15 cellular contexts compared by ENCODE assay signal in genomic region chr16:88746511-88746910, GRCh38. TPM values are rescaled to one million over a fixed set of nuclear protein-coding genes. Genes with fewer than 3 reads are reported as not detected.
A peak's percentile ranks its signal among the peaks of the same experiment; 100 is the strongest.
DNase-seq lines count a peak whose midpoint lies in the region; ATAC-seq, FAIRE-seq and TF ChIP-seq lines count a peak whose summit lies in the region.
"Had no signal": no experiment of that assay in that cellular context is flagged by ENCODE, and none has a peak within 500 bp of the region (broad histone marks: within the 10 kb centered on the region; RNA-seq: fewer than 3 reads in every experiment).

No MANE protein-coding gene starts in this region.

- no peak overlapping the region for H3K9ac ChIP-seq in K562 (ENCODE audit: insufficient read depth in 1 of 2, low read depth in 2 of 2, low read length in 2 of 2)
- H3K9ac ChIP-seq: parathyroid adenoma had no signal

- no peak for ATAC-seq in K562
- no peak for ATAC-seq in memory B cell (ENCODE audit: low read depth)
- no peak for ATAC-seq in HG02759 (IDR thresholded peaks at IDR 0.05; ENCODE audit: unreplicated experiment)

- WGBS in K562 (ENCODE audit: insufficient coverage, low coverage, missing lambda C conversion rate) = 85% methylated on average over 13 of the region's 17 CpGs
- 40 to 72% methylated on average over 1 to 17 of the region's 17 CpGs for whole genome bisulfite sequencing in transverse colon (ENCODE audit: low coverage in 1 of 2), 2 donors

- CTCF ChIA-PET in activated naive CD4-positive, alpha-beta T cell treated with anti-CD3 and anti-CD28 coated beads, Interleukin-2, amount 10 ng/mL, durations not matched to agents 7 days and 5 days (lab: Charles Lee) = interaction anchor here (3.4 to 4.5 kb wide), 2 partner anchors 10 to 36 kb away, joined by 19 to 40 read pairs; no protein-coding TSS in a partner anchor
- CTCF ChIA-PET in K562 (lab: Yijun Ruan, JAX; ENCODE audit: low intra/inter-chr PET ratio) = no interaction called here

- H3K27ac ChIP-seq in K562 (ENCODE audit: extremely low read depth, low read depth, low read length) (no peak overlapping the region), transverse colon (peak overlapping the region; percentile 62 to 83 (median 66))
- H3K27ac ChIP-seq: parathyroid adenoma had no signal

- no peaks in the 10 kb centered on the region for H3K9me3 Mint-ChIP-seq in activated naive CD4-positive, alpha-beta T cell treated with anti-CD3 and anti-CD28 coated beads, Interleukin-2, amount 10 ng/mL, durations not matched to agents 7 days and 5 days
- H3K9me3 Mint-ChIP-seq in memory B cell = no peaks in the 10 kb centered on the region

- H3K36me3 ChIP-seq in K562 (ENCODE audit: control insufficient read depth, insufficient read depth, low read length) = peaks cover 83% of the 10 kb centered on the region; the same call in 2 of the 3 replicates
- H3K36me3 ChIP-seq in transverse colon = no peaks in the 10 kb centered on the region

- no TSS peak for BruUV-seq in K562 (replicated peaks; lab: Mats Ljungman, UMichigan)

- in situ Hi-C loops in K562 (cut with MboI) = no loop called here
- in situ Hi-C loops in transverse colon (cut with MboI; ENCODE audit: low pct_ligation_motif_present in 1 of 4, low pct_unique_long_range_greater_than_20kb in 1 of 4, low sequenced_read_pairs in 3 of 4) = loop anchor here in 1 of 4 donors (25.0 kb wide), 1 partner anchor 466 kb away; the partner anchor contains the start of genes SLC22A31 and ZNF778

- peak overlapping the region; percentile 82 for H3K27ac Mint-ChIP-seq in activated naive CD4-positive, alpha-beta T cell treated with anti-CD3 and anti-CD28 coated beads, Interleukin-2, amount 10 ng/mL, durations not matched to agents 7 days and 5 days
- peak overlapping the region; percentile 85 for H3K27ac Mint-ChIP-seq in memory B cell

- FAIRE-seq in K562 (lab: Jason Lieb, UNC) = no peak
- FAIRE-seq: endothelial cell of umbilical vein had no signal

- peaks cover 1% of the 10 kb centered on the region for H3K36me3 Mint-ChIP-seq in activated naive CD4-positive, alpha-beta T cell treated with anti-CD3 and anti-CD28 coated beads, Interleukin-2, amount 10 ng/mL, durations not matched to agents 7 days and 5 days
- H3K36me3 Mint-ChIP-seq in memory B cell = no peaks in the 10 kb centered on the region

- POLR2A ChIA-PET in K562 (lab: Yijun Ruan, JAX) = interaction anchor here (1.9 kb wide), 1 partner anchor 9 kb away, joined by 9 read pairs; no protein-coding TSS in a partner anchor

- TF ChIP-seq POLR2A in K562 (conservative IDR thresholded peaks at IDR 0.05) (no peak), transverse colon (IDR thresholded peaks at IDR 0.05) (no peak)

- H2AFZ ChIP-seq in K562 (ENCODE audit: low read depth, low read length) = no peak overlapping the region
- H2AFZ ChIP-seq: parathyroid adenoma had no signal

- H3K27me3 Mint-ChIP-seq in activated naive CD4-positive, alpha-beta T cell treated with anti-CD3 and anti-CD28 coated beads, Interleukin-2, amount 10 ng/mL, durations not matched to agents 7 days and 5 days = no peaks in the 10 kb centered on the region
- no peaks in the 10 kb centered on the region for H3K27me3 Mint-ChIP-seq in memory B cell

- H3K79me2 ChIP-seq in K562 (ENCODE audit: control insufficient read depth, insufficient read depth, low read length) = peaks cover 61% of the 10 kb centered on the region
- H3K79me2 ChIP-seq: parathyroid adenoma had no signal

- peaks cover 26% of the 10 kb centered on the region; the same call in 1 of the 2 replicates for H4K20me1 ChIP-seq in K562 (replicated peaks; ENCODE audit: control insufficient read depth, insufficient read depth, low read length)

- DNase-seq in activated naive CD4-positive, alpha-beta T cell treated with anti-CD3 and anti-CD28 coated beads, Interleukin-2, amount 10 ng/mL, durations not matched to agents 7 days and 5 days = no peak
- DNase-seq in activated naive CD4-positive, alpha-beta T cell treated with anti-CD3 and anti-CD28 coated beads, Interleukin-2, amount 50 U/mL, for 16 hours = no peak
- no peak for DNase-seq in K562 (ENCODE audit: extremely low read depth in 1 of 4, low spot score in 3 of 4)
- no peak for DNase-seq in memory B cell (ENCODE audit: low spot score in 2 of 2)
- DNase-seq in transverse colon = peak; percentile 49
- DNase-seq in NCI-H1436 (lab: John Stamatoyannopoulos, UW) = no peak
- no peak for DNase-seq in activated T-cell treated with anti-CD3 and anti-CD28 coated beads, Interleukin-2, amount 50 U/mL, for 48 hours
- DNase-seq: activated CD4-positive, alpha-beta T cell treated with anti-CD3 and anti-CD28 coated beads, Interleukin-2, amount 50 U/mL, for 4 hours; activated naive CD4-positive, alpha-beta T cell; EL; mesendoderm; NCI-H1092 had no signal

- no peak for TF ChIP-seq EP300 in K562 (IDR thresholded peaks at IDR 0.05; ENCODE audit: low read length)
- TF ChIP-seq EP300 in transverse colon (IDR thresholded peaks at IDR 0.05; ENCODE audit: low read depth) = no peak

- H3K27me3 ChIP-seq in K562 (ENCODE audit: control insufficient read depth in 2 of 2, insufficient read depth in 2 of 2, low read length in 2 of 2) (no peaks in the 10 kb centered on the region), transverse colon (no peaks in the 10 kb centered on the region)

- H3K4me3 ChIP-seq in K562 = no peak overlapping the region
- no peak overlapping the region for H3K4me3 ChIP-seq in transverse colon

- TF ChIP-seq CTCF in K562 (IDR thresholded peaks at IDR 0.05 in 2 of 3, conservative IDR thresholded peaks at IDR 0.05 in 1 of 3; ENCODE audit: insufficient read depth in 2 of 3, low read depth in 1 of 3, low read length in 3 of 3) (no peak), transverse colon (IDR thresholded peaks at IDR 0.05) (no peak)

- no peak overlapping the region for H3K4me3 Mint-ChIP-seq in activated naive CD4-positive, alpha-beta T cell treated with anti-CD3 and anti-CD28 coated beads, Interleukin-2, amount 10 ng/mL, durations not matched to agents 7 days and 5 days
- peak overlapping the region; percentile 60 for H3K4me3 Mint-ChIP-seq in memory B cell

- peaks cover 9% of the 10 kb centered on the region for H3K9me1 ChIP-seq in K562 (ENCODE audit: control insufficient read depth, insufficient read depth, low read length)

- H3K4me2 ChIP-seq in K562 (ENCODE audit: insufficient read depth, low read length) = no peak overlapping the region

- H3K4me1 ChIP-seq in K562 (replicated peaks in 1 of 2; ENCODE audit: control insufficient read depth in 2 of 2, insufficient read depth in 2 of 2, low read length in 2 of 2) (peaks cover 0 to 86% of the 10 kb centered on the region in 2 experiments; a peak in 2 of 5 replicates), transverse colon (peaks cover 21 to 35% (median 31%) of the 10 kb centered on the region in 4 donors)
- H3K4me1 ChIP-seq: parathyroid adenoma had no signal

- intact Hi-C loops in K562 (cut with micrococcal nuclease) (no loop called here), transverse colon (cut with DNase I; ENCODE audit: low total_unique reads) (no loop called here)

- peaks cover 41% of the 10 kb centered on the region for H3K4me1 Mint-ChIP-seq in activated naive CD4-positive, alpha-beta T cell treated with anti-CD3 and anti-CD28 coated beads, Interleukin-2, amount 10 ng/mL, durations not matched to agents 7 days and 5 days
- peaks cover 29% of the 10 kb centered on the region for H3K4me1 Mint-ChIP-seq in memory B cell

- no peak for TF ChIP-seq RAD21 in K562 (CRISPR knock-in tag; conservative IDR thresholded peaks at IDR 0.05 in 1 of 2, IDR thresholded peaks at IDR 0.05 in 1 of 2)

- H3K9me3 ChIP-seq in K562 (replicated peaks; ENCODE audit: control insufficient read depth, insufficient read depth, low read depth, low read length) = no peaks in the 10 kb centered on the region
- no peaks in the 10 kb centered on the region for H3K9me3 ChIP-seq in transverse colon

RNA-seq across cellular contexts. Expression of gene PIEZO1, which starts 38.5 kb away (rescaled TPM):
- 759 and 2,233 TPM in 2 replicates for total RNA-seq in K562 (2011; cell fraction: chromatin; rRNA removed; ENCODE audit: low replicate concordance)
- total RNA-seq in K562 (2011; cell fraction: nucleolus; rRNA removed) = 1,565 and 1,591 TPM in 2 replicates
- total RNA-seq in K562 (2011; cell fraction: nucleoplasm; rRNA removed) = 1,027 and 1,219 TPM in 2 replicates
- total RNA-seq in K562 (2014; rRNA removed) (213 and 305 TPM in 2 replicates), K562 (2014; rRNA removed; fragmentation: Illumina TruSeq; extraction: Trizol) (44.5 and 45.2 TPM in 2 replicates), K562 (2015; rRNA removed; fragmentation: Illumina TruSeq; extraction: Trizol) (97.9 and 113 TPM in 2 replicates), K562 (2021) (354 and 432 TPM in 2 replicates), transverse colon (100 to 1,000 TPM; 133 to 546 (median 179) TPM)
- polyA plus RNA-seq in K562 (2011; rRNA removed) (131 and 170 TPM in 2 replicates), K562 (2014; fragmentation: Illumina TruSeq; extraction: Trizol) (146 and 201 TPM in 2 replicates), K562 (2014; fragmentation: Nextera tagmentation; extraction: Ambion mirVana) (1 to 10 TPM; 3.6 to 9.6 TPM), K562 (2014; rRNA removed) (319 and 383 TPM in 2 replicates)
- polyA plus RNA-seq in K562 (2011; cell fraction: cytosol; rRNA removed) = 143 and 281 TPM in 2 replicates
- polyA plus RNA-seq in K562 (2011; cell fraction: nucleus; rRNA removed) = 1,334 and 2,777 TPM in 2 replicates
- 266 and 440 TPM in 2 replicates for polyA plus RNA-seq in K562 (2012)
- 56.6 and 97.2 TPM in 2 replicates for polyA minus RNA-seq in K562 (2011; rRNA and poly(A)+ RNA removed)
- polyA minus RNA-seq in K562 (2011; cell fraction: cytosol; rRNA and poly(A)+ RNA removed) = 155 and 200 TPM in 2 replicates
- 321 and 450 TPM in 2 replicates for polyA minus RNA-seq in K562 (2011; cell fraction: nucleus; rRNA and poly(A)+ RNA removed)

RNA-seq across cellular contexts. Expression of gene CTU2, which starts 40.2 kb away (rescaled TPM):
- 45.3 and 159 TPM in 2 replicates for total RNA-seq in K562 (2011; cell fraction: chromatin; rRNA removed; ENCODE audit: low replicate concordance)
- total RNA-seq in K562 (2011; cell fraction: nucleolus; rRNA removed) = 114 and 148 TPM in 2 replicates
- 48.7 and 66.7 TPM in 2 replicates for total RNA-seq in K562 (2011; cell fraction: nucleoplasm; rRNA removed)
- 55.4 and 68.9 TPM in 2 replicates for total RNA-seq in K562 (2014; rRNA removed)
- 7.2 and 11.9 TPM in 2 replicates for total RNA-seq in K562 (2014; rRNA removed; fragmentation: Illumina TruSeq; extraction: Trizol)
- total RNA-seq in K562 (2015; rRNA removed; fragmentation: Illumina TruSeq; extraction: Trizol) = 41.1 and 49.2 TPM in 2 replicates
- total RNA-seq in K562 (2021) = 105 and 106 TPM in 2 replicates
- polyA plus RNA-seq in K562 (2011; rRNA removed) = 23.2 and 30.1 TPM in 2 replicates
- polyA plus RNA-seq in K562 (2011; cell fraction: cytosol; rRNA removed) = 40.2 and 96.8 TPM in 2 replicates
- 102 and 136 TPM in 2 replicates for polyA plus RNA-seq in K562 (2011; cell fraction: nucleus; rRNA removed)
- 34.1 and 51.7 TPM in 2 replicates for polyA plus RNA-seq in K562 (2012)
- polyA plus RNA-seq in K562 (2014; fragmentation: Illumina TruSeq; extraction: Trizol) = 17.7 and 46.9 TPM in 2 replicates
- polyA plus RNA-seq in K562 (2014; fragmentation: Nextera tagmentation; extraction: Ambion mirVana) = 1 to 10 TPM; 1.3 to 3.0 TPM
- 63.4 and 76.6 TPM in 2 replicates for polyA plus RNA-seq in K562 (2014; rRNA removed)
- polyA minus RNA-seq in K562 (2011; rRNA and poly(A)+ RNA removed) = 9.4 and 14.4 TPM in 2 replicates
- polyA minus RNA-seq in K562 (2011; cell fraction: cytosol; rRNA and poly(A)+ RNA removed) = 48.0 and 51.1 TPM in 2 replicates
- 40.7 and 44.1 TPM in 2 replicates for polyA minus RNA-seq in K562 (2011; cell fraction: nucleus; rRNA and poly(A)+ RNA removed)
- 1 to 10 TPM in 3 of 4 donors, not detected in 1; 2.8 to 5.6 (median 4.2) TPM for total RNA-seq in transverse colon

RNA-seq across cellular contexts. Expression of gene RNF166, which starts 40.3 kb away (rescaled TPM):
- total RNA-seq in K562 (2011; cell fraction: chromatin; rRNA removed; ENCODE audit: low replicate concordance) = 58.8 and 182 TPM in 2 replicates
- 89.5 and 92.7 TPM in 2 replicates for total RNA-seq in K562 (2011; cell fraction: nucleolus; rRNA removed)
- 60.1 and 64.4 TPM in 2 replicates for total RNA-seq in K562 (2011; cell fraction: nucleoplasm; rRNA removed)
- total RNA-seq in K562 (2014; rRNA removed) (46.9 and 61.6 TPM in 2 replicates), K562 (2014; rRNA removed; fragmentation: Illumina TruSeq; extraction: Trizol) (6.1 and 7.3 TPM in 2 replicates), K562 (2015; rRNA removed; fragmentation: Illumina TruSeq; extraction: Trizol) (19.5 and 22.3 TPM in 2 replicates), K562 (2021) (60.3 and 61.2 TPM in 2 replicates), transverse colon (10 to 100 TPM; 10.3 to 15.3 (median 14.4) TPM)
- polyA plus RNA-seq in K562 (2011; rRNA removed) (26.5 and 37.4 TPM in 2 replicates), K562 (2014; fragmentation: Illumina TruSeq; extraction: Trizol) (12.7 and 27.9 TPM in 2 replicates), K562 (2014; fragmentation: Nextera tagmentation; extraction: Ambion mirVana) (under 1 TPM; 0.56 to 0.96 TPM), K562 (2014; rRNA removed) (59.4 and 65.6 TPM in 2 replicates)
- polyA plus RNA-seq in K562 (2011; cell fraction: cytosol; rRNA removed) = 37.8 and 90.9 TPM in 2 replicates
- 118 and 185 TPM in 2 replicates for polyA plus RNA-seq in K562 (2011; cell fraction: nucleus; rRNA removed)
- 23.8 and 39.8 TPM in 2 replicates for polyA plus RNA-seq in K562 (2012)
- 7.0 and 12.0 TPM in 2 replicates for polyA minus RNA-seq in K562 (2011; rRNA and poly(A)+ RNA removed)
- 41.2 and 44.5 TPM in 2 replicates for polyA minus RNA-seq in K562 (2011; cell fraction: cytosol; rRNA and poly(A)+ RNA removed)
- polyA minus RNA-seq in K562 (2011; cell fraction: nucleus; rRNA and poly(A)+ RNA removed) = 33.4 and 39.2 TPM in 2 replicates

RNA-seq across cellular contexts. Expression of gene CDT1, which starts 57.1 kb away (rescaled TPM):
- 14.1 and 55.6 TPM in 2 replicates for total RNA-seq in K562 (2011; cell fraction: chromatin; rRNA removed; ENCODE audit: low replicate concordance)
- 67.5 and 87.8 TPM in 2 replicates for total RNA-seq in K562 (2011; cell fraction: nucleolus; rRNA removed)
- total RNA-seq in K562 (2011; cell fraction: nucleoplasm; rRNA removed) = 29.4 and 38.8 TPM in 2 replicates
- total RNA-seq in K562 (2014; rRNA removed) = 114 and 119 TPM in 2 replicates
- 3.4 and 4.4 TPM in 2 replicates for total RNA-seq in K562 (2014; rRNA removed; fragmentation: Illumina TruSeq; extraction: Trizol)
- 14.4 and 17.9 TPM in 2 replicates for total RNA-seq in K562 (2015; rRNA removed; fragmentation: Illumina TruSeq; extraction: Trizol)
- 173 and 178 TPM in 2 replicates for total RNA-seq in K562 (2021)
- polyA plus RNA-seq in K562 (2011; rRNA removed) = 14.2 and 29.4 TPM in 2 replicates
- polyA plus RNA-seq in K562 (2011; cell fraction: cytosol; rRNA removed) = 48.5 and 101 TPM in 2 replicates
- polyA plus RNA-seq in K562 (2011; cell fraction: nucleus; rRNA removed) = 38.4 and 58.3 TPM in 2 replicates
- polyA plus RNA-seq in K562 (2012) = 68.4 and 200 TPM in 2 replicates
- 9.3 and 47.1 TPM in 2 replicates for polyA plus RNA-seq in K562 (2014; fragmentation: Illumina TruSeq; extraction: Trizol)
- 1 to 10 TPM in 1 of 2 experiments, under 1 TPM in 1; 0.92 to 1.6 TPM for polyA plus RNA-seq in K562 (2014; fragmentation: Nextera tagmentation; extraction: Ambion mirVana)
- polyA plus RNA-seq in K562 (2014; rRNA removed) = 53.6 and 65.8 TPM in 2 replicates
- 9.8 and 10.4 TPM in 2 replicates for polyA minus RNA-seq in K562 (2011; rRNA and poly(A)+ RNA removed)
- polyA minus RNA-seq in K562 (2011; cell fraction: cytosol; rRNA and poly(A)+ RNA removed) = 102 and 178 TPM in 2 replicates
- polyA minus RNA-seq in K562 (2011; cell fraction: nucleus; rRNA and poly(A)+ RNA removed) = 25.2 and 25.9 TPM in 2 replicates
- total RNA-seq in transverse colon = 10 to 100 TPM in 1 of 4 donors, 1 to 10 TPM in 2, not detected in 1; 3.8 to 12.5 (median 6.7) TPM
